8 cellular contexts compared by ENCODE assay signal in the genomic region with DNA sequence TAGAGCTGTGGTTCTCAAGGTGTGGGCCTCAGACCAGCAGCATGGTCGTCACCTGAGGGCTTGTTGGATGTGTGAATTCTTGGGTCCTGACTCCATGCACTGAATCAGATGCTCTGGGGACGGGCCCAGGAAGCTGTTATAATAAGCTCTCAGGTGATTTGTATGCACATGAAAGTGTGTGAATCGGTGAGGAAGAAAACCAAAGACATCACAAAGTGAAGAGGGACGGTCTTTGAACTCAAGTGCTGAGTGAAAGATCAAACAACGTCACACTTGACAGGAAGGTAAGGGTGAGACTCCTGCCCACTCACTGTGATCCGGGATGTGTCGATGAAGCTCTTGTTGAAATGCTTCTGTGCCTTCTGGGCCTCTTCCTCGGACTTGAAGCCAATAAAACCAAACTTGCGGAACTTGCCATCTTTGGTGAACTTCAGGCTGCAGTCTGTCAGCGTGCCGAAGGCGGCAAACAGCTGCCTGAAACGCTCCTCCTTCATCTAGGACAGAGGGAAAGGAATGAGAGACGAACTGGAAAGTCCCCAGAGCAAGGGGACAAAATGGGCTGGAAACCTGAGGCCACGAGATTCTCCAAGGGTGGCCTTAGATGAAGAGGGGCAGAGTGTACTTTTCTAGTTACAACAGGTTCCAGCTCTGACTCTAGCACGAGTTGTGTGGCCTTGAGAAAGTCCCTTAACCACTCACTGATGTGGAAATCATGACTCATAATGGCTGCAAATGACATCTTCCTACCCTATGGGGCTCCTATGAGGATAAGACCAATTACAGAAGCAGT. TPM values are rescaled to one million over a fixed set of nuclear protein-coding genes. Genes with fewer than 3 reads are reported as not detected.
DNase-seq lines count a peak whose midpoint lies in the region; ATAC-seq and FAIRE-seq lines count a peak whose summit lies in the region.

No MANE protein-coding gene starts in this region.

- H3K36me3 ChIP-seq in SJSA1: peaks cover 78% of the 10 kb centered on the region
- peaks cover 0 to 16% of the 10 kb centered on the region in 2 donors for H3K36me3 ChIP-seq in aorta (ENCODE audit: control insufficient read depth in 1 of 2, insufficient read depth in 2 of 2, low read length in 1 of 2)

- intact Hi-C loops in aorta (cut with DNase I): no loop called here

- H3K27ac ChIP-seq in SJSA1 (peak overlapping the region; percentile 36), aorta (ENCODE audit: low read depth in 1 of 2, low read length in 2 of 2) (no peak overlapping the region)

- peaks cover 2% of the 10 kb centered on the region for H3K27me3 ChIP-seq in SJSA1 (replicated peaks)
- H3K27me3 ChIP-seq in aorta (ENCODE audit: control insufficient read depth in 1 of 2, insufficient read depth in 2 of 2, low read length in 1 of 2): no peaks in the 10 kb centered on the region

- H3K4me3 ChIP-seq in SJSA1 (no peak overlapping the region), aorta (ENCODE audit: low read length in 2 of 2) (no peak overlapping the region)

- H3K4me1 ChIP-seq in SJSA1 (replicated peaks) (peaks cover 35% of the 10 kb centered on the region), aorta (ENCODE audit: control insufficient read depth in 1 of 2, insufficient read depth in 2 of 2, low read length in 2 of 2) (no peaks in the 10 kb centered on the region)

- peak; percentile 30 for DNase-seq in A172 (ENCODE audit: low spot score)
- DNase-seq in SJSA1 (ENCODE audit: low read depth in 1 of 2, low spot score in 2 of 2): no peak
- DNase-seq in fibroblast of gingiva (ENCODE audit: low read depth): peak; percentile 47
- DNase-seq in iPS-NIHi11 (ENCODE audit: low spot score): no peak
- DNase-seq in NCI-H345 treated with DMSO at 0.1 percent for 48 hours (lab: John Stamatoyannopoulos, UW; ENCODE audit: unreplicated experiment): no peak
- DNase-seq in frontal cortex (ENCODE audit: low spot score in 2 of 2): no peak
- no peak for DNase-seq in aorta

- H3K9me3 ChIP-seq in SJSA1 (replicated peaks) (0 out of 2 replicates have a peak, but pooled peaks cover under 1% of the 10 kb centered on the region), aorta (ENCODE audit: control insufficient read depth, low read length) (no peaks in the 10 kb centered on the region)

- FAIRE-seq in frontal cortex (lab: Jason Lieb, UNC): no peak

- ATAC-seq in GM19452 (IDR thresholded peaks at IDR 0.05; ENCODE audit: unreplicated experiment): peak; percentile 39
- ATAC-seq in aorta (ENCODE audit: low FRiP score): no peak

- 84 to 87% methylated on average over 16 of the region's 16 CpGs for WGBS in aorta, 2 donors

RNA-seq across cellular contexts. Expression of a gene that starts 4.0 kb away (rescaled TPM):
- total RNA-seq in A172 (2014; rRNA removed; shearing (Covaris generic)): 13.0 and 15.1 TPM in 2 replicates
- 271 and 433 TPM in 2 replicates for total RNA-seq in SJSA1 (2014; rRNA removed; shearing (Covaris generic))
- total RNA-seq in frontal cortex (14.7 TPM), aorta (10 to 100 TPM; 30.3 to 31.8 TPM)
- 10 to 100 TPM in 1 of 2 donors, 1 to 10 TPM in 1; 5.6 to 21.8 TPM for polyA plus RNA-seq in aorta

Comparison
In these comparisons a context has a peak if more than half of its experiments do, and no peak if none do; other contexts are left out.
1. DNase-seq: peak in A172 (single experiment) and fibroblast of gingiva (single experiment); none in SJSA1 (0 of 2), iPS-NIHi11 (single experiment), NCI-H345 treated with DMSO at 0.1 percent for 48 hours (single experiment), frontal cortex (0 of 2) and aorta (0 of 2).